In the genomic region with DNA sequence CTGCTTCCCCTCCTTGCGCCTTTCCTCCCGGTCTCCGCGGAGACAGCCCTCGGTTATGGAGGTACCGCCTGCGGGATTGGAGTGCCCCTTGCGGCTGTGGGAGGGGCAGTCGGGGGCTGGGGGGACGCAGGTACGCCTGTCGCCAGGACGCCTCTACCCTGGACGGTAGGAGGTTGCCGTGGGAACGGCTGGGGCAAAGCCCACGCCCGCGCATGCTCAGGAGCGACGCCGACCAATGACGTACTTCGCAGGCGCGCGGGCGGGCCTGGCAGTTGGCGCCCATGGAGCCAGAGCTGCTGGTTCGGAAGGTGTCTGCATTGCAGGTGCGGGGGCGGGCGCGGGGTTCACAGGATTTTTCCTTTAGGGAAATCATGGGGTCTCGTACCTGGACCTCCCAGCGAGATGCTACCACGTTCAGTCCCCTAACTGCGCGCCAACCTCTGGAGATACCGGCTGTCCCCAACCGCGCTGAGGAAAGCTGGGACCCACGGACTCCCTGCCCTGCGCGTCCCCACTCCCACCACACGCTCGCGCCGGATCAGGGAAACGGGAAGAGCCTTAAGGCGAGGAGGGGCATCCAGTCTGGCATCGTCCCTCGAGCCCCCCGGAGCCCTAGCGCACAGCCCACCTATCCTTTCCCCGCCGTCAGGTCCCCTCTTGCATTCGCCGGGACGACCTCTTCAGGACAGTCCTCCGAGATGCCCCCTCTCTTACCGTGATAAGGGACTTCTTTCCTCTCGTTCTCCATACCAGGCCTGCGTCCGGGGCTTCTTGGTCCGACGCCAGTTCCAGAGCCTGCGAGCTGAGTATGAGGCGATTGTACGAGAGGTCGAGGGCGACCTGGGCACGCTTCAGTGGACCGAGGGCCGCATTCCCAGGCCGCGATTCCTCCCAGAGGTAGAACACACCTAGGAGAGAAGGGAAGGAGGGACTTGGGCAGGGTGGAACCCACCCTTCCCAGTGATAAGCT, we compare ENCODE assay signal across 8 cellular contexts. TPM values are rescaled to one million over a fixed set of nuclear protein-coding genes. Genes with fewer than 3 reads are reported as not detected.
A peak's percentile ranks its signal among the peaks of the same experiment; 100 is the strongest.
DNase-seq lines count a peak whose midpoint lies in the region; ATAC-seq and TF ChIP-seq lines count a peak whose summit lies in the region.

Gene IQCC (plus strand): TSS at position 271 of the 970 bp plus-strand sequence. CDS start 11 bp downstream, at position 282.

- H3K9me3 Mint-ChIP-seq in endothelial cell (ENCODE audit: unreplicated experiment) (no peaks in the 10 kb centered on the region), mesothelial cell of epicardium (no peaks in the 10 kb centered on the region)

- H3K27ac ChIP-seq in A673 (ENCODE audit: low read depth, low read length, poor library complexity, severe bottlenecking), result peak within 1 kb of the TSS; percentile 87

- H3K27me3 Mint-ChIP-seq in endothelial cell (ENCODE audit: unreplicated experiment) (peaks cover 14% of the 10 kb centered on the region), mesothelial cell of epicardium (ENCODE audit: low read depth) (no peaks in the 10 kb centered on the region)

- DNase-seq in A673 (ENCODE audit: low spot score) (peak; percentile 92), HuH-7 (ENCODE audit: low spot score) (peak; percentile 93), NT2/D1 (ENCODE audit: low read depth, low spot score) (peak; percentile 95), endothelial cell (ENCODE audit: low spot score) (peak; percentile 83), mesothelial cell of epicardium (ENCODE audit: low spot score in 2 of 2, unreplicated experiment in 2 of 2) (peak; percentile 84 to 89)
- DNase-seq in activated CD8-positive, alpha-beta memory T cell treated with anti-CD3 and anti-CD28 coated beads, Interleukin-2, amount 50 U/mL, for 48 hours, result peak; percentile 94
- DNase-seq in stimulated activated CD8-positive, alpha-beta memory T cell treated with anti-CD3 and anti-CD28 coated beads, Interleukin-15, amount 100 ng/mL, for 24 hours (ENCODE audit: low read depth), result peak; percentile 62

- H3K27me3 ChIP-seq in A673 (replicated peaks; ENCODE audit: insufficient read depth, low read depth, low read length, poor library complexity) (no peaks in the 10 kb centered on the region), NT2/D1 (ENCODE audit: insufficient read depth, insufficient read length) (peaks cover 4% of the 10 kb centered on the region)

- intact Hi-C loops in A673 (cut with micrococcal nuclease; ENCODE audit: unreplicated experiment), result no loop called here

- peak; percentile 37 for ATAC-seq in GM19023 (IDR thresholded peaks at IDR 0.05; ENCODE audit: unreplicated experiment)

- H3K9ac ChIP-seq in NT2/D1 (ENCODE audit: insufficient read length, low read depth), result peak within 1 kb of the TSS; percentile 98

- H3K9me3 ChIP-seq in A673 (ENCODE audit: low read depth, low read length, poor library complexity, severe bottlenecking) (no peaks in the 10 kb centered on the region), NT2/D1 (ENCODE audit: insufficient read depth, low read length) (no peaks in the 10 kb centered on the region)

- H3K36me3 ChIP-seq in A673 (ENCODE audit: insufficient read depth, low read length, poor library complexity, severe bottlenecking) (peaks cover 7% of the 10 kb centered on the region), NT2/D1 (ENCODE audit: insufficient read depth, insufficient read length, low read length) (peaks cover 37% of the 10 kb centered on the region)

- POLR2A ChIA-PET in A673 (lab: Charles Lee; ENCODE audit: low non-redundant PET), result no interaction called here

- H3K4me1 ChIP-seq in A673 (ENCODE audit: insufficient read depth, low read length, poor library complexity, severe bottlenecking) (peaks cover 7% of the 10 kb centered on the region), NT2/D1 (ENCODE audit: insufficient read depth, insufficient read length) (peaks cover 21% of the 10 kb centered on the region)

- H3K27ac Mint-ChIP-seq in endothelial cell (ENCODE audit: unreplicated experiment) (peak within 1 kb of the TSS; percentile 75), mesothelial cell of epicardium (peak within 1 kb of the TSS; percentile 86)

- TF ChIP-seq CTCF in A673 (conservative IDR thresholded peaks at IDR 0.05; ENCODE audit: low read depth, low read length) (no peak), endothelial cell (IDR thresholded peaks at IDR 0.05; ENCODE audit: unreplicated experiment) (peak; percentile 13), mesothelial cell of epicardium (IDR thresholded peaks at IDR 0.05; ENCODE audit: unreplicated experiment) (peak; percentile 10)

- CTCF ChIA-PET in A673 (lab: Charles Lee), result interaction anchor here (0.5 kb wide), 1 partner anchor 315 kb away, joined by 4 read pairs; no protein-coding TSS in a partner anchor

- H3K4me3 Mint-ChIP-seq in endothelial cell (ENCODE audit: unreplicated experiment) (peak within 1 kb of the TSS; percentile 91), mesothelial cell of epicardium (peak within 1 kb of the TSS; percentile 89)

- H3K4me1 Mint-ChIP-seq in endothelial cell (ENCODE audit: unreplicated experiment), result peaks cover 21% of the 10 kb centered on the region
- peaks cover 23% of the 10 kb centered on the region for H3K4me1 Mint-ChIP-seq in mesothelial cell of epicardium

- TSS peak; percentile 78 for BruUV-seq in A673 (replicated peaks; lab: Mats Ljungman, UMichigan)

- H3K4me3 ChIP-seq in A673 (ENCODE audit: low read depth, low read length, poor library complexity, severe bottlenecking) (peak within 1 kb of the TSS; percentile 80), NT2/D1 (ENCODE audit: insufficient read length, low read depth) (peak within 1 kb of the TSS; percentile 95)

- H3K36me3 Mint-ChIP-seq in endothelial cell (ENCODE audit: low read depth, unreplicated experiment) (no peaks in the 10 kb centered on the region), mesothelial cell of epicardium (no peaks in the 10 kb centered on the region)

RNA-seq across cellular contexts. Expression of gene IQCC, which starts in this region (rescaled TPM):
- total RNA-seq in A673 (2021) (7.2 and 7.9 TPM in 2 replicates), endothelial cell (ENCODE audit: unreplicated experiment) (1.9 TPM), mesothelial cell of epicardium (3.1 to 3.8 TPM (median 3.3 TPM) in 3 replicates)

Comparison
In these comparisons a context has a peak if more than half of its experiments do, and no peak if none do; other contexts are left out.
1. Peak in every context shown above with its lines: DNase-seq, ATAC-seq, H3K4me3 ChIP-seq and H3K27ac ChIP-seq.